In the genomic region with DNA sequence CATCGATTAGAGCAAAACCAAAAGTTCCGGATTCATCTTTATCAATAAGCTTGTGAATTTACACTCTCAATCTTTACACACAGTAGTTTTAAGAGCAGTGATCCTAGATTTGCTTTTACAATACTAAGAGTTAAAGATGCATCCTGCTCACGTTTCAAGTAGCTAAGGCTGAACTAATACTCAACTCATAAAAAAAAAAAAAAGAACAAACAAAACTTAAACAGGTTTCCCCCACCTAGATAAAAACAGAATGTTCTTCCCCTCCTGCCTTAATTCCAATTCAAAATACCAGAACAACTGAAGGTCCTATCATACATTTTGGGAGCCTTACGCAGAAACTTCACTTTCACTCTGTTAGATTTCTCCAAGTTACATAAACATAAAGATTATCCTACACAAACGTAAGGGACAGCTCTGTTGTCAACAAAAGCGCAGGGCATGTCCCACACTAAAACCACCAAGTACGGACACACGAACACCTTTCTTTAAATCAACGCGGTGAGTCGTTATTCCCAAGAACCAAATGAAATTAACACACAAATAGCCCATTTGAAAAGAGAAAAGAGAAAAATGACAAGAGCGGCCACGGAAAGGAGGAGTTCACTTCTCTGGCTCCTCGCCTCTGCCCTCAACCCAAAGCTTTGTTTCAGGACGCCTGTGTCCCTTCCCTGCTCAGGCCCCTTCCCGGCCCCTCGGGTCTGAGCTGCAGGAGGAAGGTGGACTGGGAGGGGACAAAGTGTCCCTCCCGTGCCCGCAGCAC, we compare ENCODE assay signal across 8 cellular contexts. TPM values are rescaled to one million over a fixed set of nuclear protein-coding genes. Genes with fewer than 3 reads are reported as not detected.
DNase-seq lines count a peak whose midpoint lies in the region; ATAC-seq, FAIRE-seq and TF ChIP-seq lines count a peak whose summit lies in the region.

No MANE protein-coding gene starts in this region.

- CTCF ChIA-PET in HepG2 (lab: Yijun Ruan, JAX; ENCODE audit: low intra/inter-chr PET ratio, low total read pairs), result no interaction called here

- H3K79me2 ChIP-seq in KMS-11 (ENCODE audit: insufficient read depth, low read depth) (no peaks in the 10 kb centered on the region), HepG2 (ENCODE audit: insufficient read depth, low read length) (peaks cover 50% of the 10 kb centered on the region)

- H3K4me3 ChIP-seq in KMS-11 (IDR thresholded peaks at IDR 0.05; ENCODE audit: insufficient read depth, low read depth, low read length) (peak overlapping the region; percentile 26), astrocyte of the spinal cord (ENCODE audit: low read depth, low read length) (peak overlapping the region; percentile 75), HepG2 (replicated peaks in 1 of 3; ENCODE audit: insufficient read depth in 1 of 3, low read depth in 2 of 3, low read length in 3 of 3) (peak overlapping the region; percentile 83 to 100 (median 94)), thymus (ENCODE audit: low read length) (peak overlapping the region; percentile 83)

- TF ChIP-seq POLR2A in HepG2 (IDR thresholded peaks at IDR 0.05; ENCODE audit: insufficient read depth in 1 of 2, low read depth in 2 of 2, low read length in 2 of 2) (no peak), GM18505 (IDR thresholded peaks at IDR 0.05; ENCODE audit: borderline replicate concordance, extremely low read depth, insufficient read depth, insufficient read length) (no peak)

- no peaks in the 10 kb centered on the region for H4K20me1 ChIP-seq in KMS-11 (ENCODE audit: insufficient read depth)
- H4K20me1 ChIP-seq in HepG2 (ENCODE audit: insufficient read depth, low read length), result peaks cover 10% of the 10 kb centered on the region

- POLR2A ChIA-PET in HepG2 (lab: Yijun Ruan, JAX), result interaction anchor here (1.0 to 2.7 kb wide), 2 partner anchors 95 to 499 kb away, joined by 3 to 12 read pairs; no protein-coding TSS in a partner anchor

- H3K9me3 ChIP-seq in HepG2 (ENCODE audit: low read length) (no peaks in the 10 kb centered on the region), thymus (ENCODE audit: control insufficient read depth) (no peaks in the 10 kb centered on the region)

- no peaks in the 10 kb centered on the region; the same call in 1 of the 2 replicates for H3K27me3 ChIP-seq in KMS-11 (ENCODE audit: insufficient read depth, low read depth)
- H3K27me3 ChIP-seq in HepG2 (ENCODE audit: control insufficient read depth in 1 of 2, insufficient read depth in 2 of 2, low read length in 2 of 2), result no peaks in the 10 kb centered on the region; a peak in 1 of 5 replicates
- no peaks in the 10 kb centered on the region for H3K27me3 ChIP-seq in thymus (ENCODE audit: control insufficient read depth, insufficient read depth)

- H3K27ac ChIP-seq in KMS-11 (no peak overlapping the region), HepG2 (ENCODE audit: extremely low read length, insufficient read depth, low read length) (peak overlapping the region; percentile 88), thymus (ENCODE audit: low read depth) (peak overlapping the region; percentile 80)

- ATAC-seq in HepG2, result no peak
- no peak for ATAC-seq in GM18505 (IDR thresholded peaks at IDR 0.05; ENCODE audit: unreplicated experiment)

- TF ChIP-seq RAD21 in HepG2 (CRISPR knock-in tag; IDR thresholded peaks at IDR 0.05), result no peak

- H2AFZ ChIP-seq in KMS-11 (ENCODE audit: low read depth), result peak overlapping the region; percentile 66
- no peak overlapping the region for H2AFZ ChIP-seq in HepG2 (ENCODE audit: low read length)

- no TSS peak for BruUV-seq in HepG2 (replicated peaks; lab: Mats Ljungman, UMichigan)

- H3K36me3 ChIP-seq in KMS-11 (ENCODE audit: insufficient read depth) (no peaks in the 10 kb centered on the region), HepG2 (replicated peaks in 1 of 2; ENCODE audit: control insufficient read depth in 1 of 2, insufficient read depth in 2 of 2, low read length in 2 of 2) (peaks cover 4 to 15% of the 10 kb centered on the region in 2 experiments; a peak in 2 of 5 replicates), thymus (ENCODE audit: control insufficient read depth, insufficient read depth) (peaks cover 3% of the 10 kb centered on the region)

- 4% methylated on average over 15 of the region's 19 CpGs for WGBS in HepG2 (ENCODE audit: low lambda C conversion rate)
- 5% methylated on average over 19 of the region's 19 CpGs for WGBS in thymus

- H3K4me2 ChIP-seq in KMS-11 (peak overlapping the region; percentile 52; the same call in 1 of the 2 replicates), HepG2 (ENCODE audit: low read depth, low read length) (peak overlapping the region; percentile 79)

- DNase-seq in DMS53 (lab: John Stamatoyannopoulos, UW), result peak; percentile 51
- DNase-seq in astrocyte of the spinal cord (ENCODE audit: low read depth, low spot score), result peak; percentile 42
- DNase-seq in HepG2 (ENCODE audit: low spot score), result no peak
- no peak for DNase-seq in posterior vena cava (ENCODE audit: low spot score)
- no peak for DNase-seq in activated CD8-positive, alpha-beta memory T cell treated with anti-CD3 and anti-CD28 coated beads for 24 hours

- no peak overlapping the region for H3K9ac ChIP-seq in KMS-11
- H3K9ac ChIP-seq in HepG2 (ENCODE audit: insufficient read depth, low read depth, low read length), result peak overlapping the region; percentile 95

- no peak for TF ChIP-seq CTCF in KMS-11 (conservative IDR thresholded peaks at IDR 0.05; ENCODE audit: low read depth, low read length)
- TF ChIP-seq CTCF in astrocyte of the spinal cord (IDR thresholded peaks at IDR 0.05; ENCODE audit: low read depth, low read length), result no peak
- TF ChIP-seq CTCF in HepG2 (CRISPR knock-in tag; IDR thresholded peaks at IDR 0.05), result no peak

- H3K4me1 ChIP-seq in KMS-11 (ENCODE audit: low read depth, poor library complexity, severe bottlenecking), result peaks cover 24% of the 10 kb centered on the region
- H3K4me1 ChIP-seq in HepG2 (ENCODE audit: insufficient read depth, low read length), result peaks cover 54% of the 10 kb centered on the region
- peaks cover 3% of the 10 kb centered on the region for H3K4me1 ChIP-seq in thymus (ENCODE audit: control insufficient read depth, insufficient read depth, low read length)

- no peak for TF ChIP-seq EP300 in HepG2 (IDR thresholded peaks at IDR 0.05; ENCODE audit: low read depth in 2 of 2, low read length in 2 of 2)
- TF ChIP-seq EP300 in HepG2 (CRISPR knock-in tag; IDR thresholded peaks at IDR 0.05; ENCODE audit: borderline replicate concordance), result no peak

- intact Hi-C loops in HepG2 (cut with micrococcal nuclease; ENCODE audit: unreplicated experiment) (loop anchor here (2.0 to 10.0 kb wide), 6 partner anchors 41 to 293 kb away; no protein-coding TSS in a partner anchor), posterior vena cava (cut with DNase I) (no loop called here)

- in situ Hi-C loops in astrocyte of the spinal cord (cut with HindIII; ENCODE audit: low sequenced_read_pairs), result no loop called here
- in situ Hi-C loops in HepG2 (cut with HindIII; ENCODE audit: extremely low pct_ligation_motif_present, low pct_unique_long_range_greater_than_20kb), result no loop called here

- no peak for FAIRE-seq in HepG2 (lab: Jason Lieb, UNC)

TF ChIP-seq in HepG2, 621 proteins besides CTCF, POLR2A, EP300 and RAD21 (continues in another document):
- TF ChIP-seq NR2F6 (IDR thresholded peaks at IDR 0.05), result no peak
- TF ChIP-seq NR2F6 (CRISPR knock-in tag; IDR thresholded peaks at IDR 0.05), result no peak
- TF ChIP-seq, protein P1, sequence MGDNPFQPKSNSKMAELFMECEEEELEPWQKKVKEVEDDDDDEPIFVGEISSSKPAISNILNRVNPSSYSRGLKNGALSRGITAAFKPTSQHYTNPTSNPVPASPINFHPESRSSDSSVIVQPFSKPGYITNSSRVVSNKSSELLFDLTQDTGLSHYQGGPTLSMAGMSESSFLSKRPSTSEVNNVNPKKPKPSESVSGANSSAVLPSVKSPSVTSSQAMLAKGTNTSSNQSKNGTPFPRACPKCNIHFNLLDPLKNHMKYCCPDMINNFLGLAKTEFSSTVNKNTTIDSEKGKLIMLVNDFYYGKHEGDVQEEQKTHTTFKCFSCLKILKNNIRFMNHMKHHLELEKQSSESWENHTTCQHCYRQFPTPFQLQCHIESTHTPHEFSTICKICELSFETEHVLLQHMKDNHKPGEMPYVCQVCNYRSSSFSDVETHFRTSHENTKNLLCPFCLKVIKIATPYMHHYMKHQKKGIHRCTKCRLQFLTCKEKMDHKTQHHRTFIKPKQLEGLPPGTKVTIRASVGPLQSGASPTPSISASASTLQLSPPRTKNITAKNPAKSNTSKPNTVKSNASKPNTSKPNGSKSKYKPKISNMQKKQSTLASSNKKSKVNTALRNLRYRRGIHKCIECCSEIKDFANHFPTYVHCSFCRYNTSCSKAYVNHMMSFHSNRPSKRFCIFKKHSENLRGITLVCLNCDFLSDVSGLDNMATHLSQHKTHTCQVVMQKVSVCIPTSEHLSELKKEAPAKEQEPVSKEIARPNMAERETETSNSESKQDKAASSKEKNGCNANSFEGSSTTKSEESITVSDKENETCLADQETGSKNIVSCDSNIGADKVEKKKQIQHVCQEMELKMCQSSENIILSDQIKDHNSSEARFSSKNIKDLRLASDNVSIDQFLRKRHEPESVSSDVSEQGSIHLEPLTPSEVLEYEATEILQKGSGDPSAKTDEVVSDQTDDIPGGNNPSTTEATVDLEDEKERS (CRISPR knock-in tag; IDR thresholded peaks at IDR 0.05), result 0 out of 2 replicates have a peak, but pooled peaks have one; percentile 32

RNA-seq across cellular contexts. Expression of a gene that starts 0.9 kb away (rescaled TPM):
- total RNA-seq in HepG2 (2016; rRNA removed; fragmentation: Illumina TruSeq; extraction: Trizol), result 5.1 and 9.8 TPM in 2 replicates
- 1.1 and 1.6 TPM in 2 replicates for total RNA-seq in HepG2 (2016; cell fraction: cytosol; rRNA removed; fragmentation: Illumina TruSeq; extraction: Trizol; ENCODE audit: low read depth)
- 7.4 and 8.5 TPM in 2 replicates for total RNA-seq in HepG2 (2016; cell fraction: insoluble cytoplasmic fraction; rRNA removed; fragmentation: Illumina TruSeq; extraction: Trizol)
- total RNA-seq in HepG2 (2016; cell fraction: membrane; rRNA removed; fragmentation: Illumina TruSeq; extraction: Trizol), result 2.3 and 3.5 TPM in 2 replicates
- 36.8 and 38.2 TPM in 2 replicates for total RNA-seq in HepG2 (2016; cell fraction: nucleus; rRNA removed; fragmentation: Illumina TruSeq; extraction: Trizol)
- polyA plus RNA-seq in HepG2 (2011; rRNA removed), result 14.9 and 16.4 TPM in 2 replicates
- polyA plus RNA-seq in HepG2 (2011; cell fraction: cytosol; rRNA removed), result 5.3 and 9.4 TPM in 2 replicates
- polyA plus RNA-seq in HepG2 (2011; cell fraction: nucleus; rRNA removed), result 24.6 and 25.9 TPM in 2 replicates
- 12.7 and 15.0 TPM in 2 replicates for polyA plus RNA-seq in HepG2 (2012)
- 0.40 and 0.97 TPM in 2 replicates for polyA plus RNA-seq in HepG2 (2016; cell fraction: cytosol; fragmentation: Illumina TruSeq; extraction: Trizol; ENCODE audit: low read depth)
- 4.2 and 6.6 TPM in 2 replicates for polyA plus RNA-seq in HepG2 (2016; cell fraction: insoluble cytoplasmic fraction; fragmentation: Illumina TruSeq; extraction: Trizol; ENCODE audit: low read depth)
- 1.3 and 1.9 TPM in 2 replicates for polyA plus RNA-seq in HepG2 (2016; cell fraction: membrane; fragmentation: Illumina TruSeq; extraction: Trizol; ENCODE audit: low read depth)
- polyA plus RNA-seq in HepG2 (2016; cell fraction: nucleus; fragmentation: Illumina TruSeq; extraction: Trizol; ENCODE audit: insufficient read depth, low read depth), result 17.4 and 22.5 TPM in 2 replicates
- polyA minus RNA-seq in HepG2 (2011; rRNA and poly(A)+ RNA removed; ENCODE audit: low replicate concordance), result 4.3 and 14.6 TPM in 2 replicates
- polyA minus RNA-seq in HepG2 (2011; cell fraction: cytosol; rRNA and poly(A)+ RNA removed), result 9.0 and 9.7 TPM in 2 replicates
- polyA minus RNA-seq in HepG2 (2011; cell fraction: nucleus; rRNA and poly(A)+ RNA removed), result 226 and 257 TPM in 2 replicates
- 25.0 TPM for polyA plus RNA-seq in thymus
- 100 to 1,000 TPM; 112 to 141 TPM for total RNA-seq in posterior vena cava

Comparison
In these comparisons a context has a peak if more than half of its experiments do, and no peak if none do; other contexts are left out.
1. DNase-seq: peak in DMS53 (single experiment) and astrocyte of the spinal cord (single experiment); none in HepG2 (single experiment), posterior vena cava (single experiment) and activated CD8-positive, alpha-beta memory T cell treated with anti-CD3 and anti-CD28 coated beads for 24 hours (single experiment).
2. H3K4me3 ChIP-seq: peak in every context shown above with its lines; median percentile 94 in HepG2; 83 in thymus; 75 in astrocyte of the spinal cord; 26 in KMS-11.